ENCODE assay signal across 17 cellular contexts in the genomic region with DNA sequence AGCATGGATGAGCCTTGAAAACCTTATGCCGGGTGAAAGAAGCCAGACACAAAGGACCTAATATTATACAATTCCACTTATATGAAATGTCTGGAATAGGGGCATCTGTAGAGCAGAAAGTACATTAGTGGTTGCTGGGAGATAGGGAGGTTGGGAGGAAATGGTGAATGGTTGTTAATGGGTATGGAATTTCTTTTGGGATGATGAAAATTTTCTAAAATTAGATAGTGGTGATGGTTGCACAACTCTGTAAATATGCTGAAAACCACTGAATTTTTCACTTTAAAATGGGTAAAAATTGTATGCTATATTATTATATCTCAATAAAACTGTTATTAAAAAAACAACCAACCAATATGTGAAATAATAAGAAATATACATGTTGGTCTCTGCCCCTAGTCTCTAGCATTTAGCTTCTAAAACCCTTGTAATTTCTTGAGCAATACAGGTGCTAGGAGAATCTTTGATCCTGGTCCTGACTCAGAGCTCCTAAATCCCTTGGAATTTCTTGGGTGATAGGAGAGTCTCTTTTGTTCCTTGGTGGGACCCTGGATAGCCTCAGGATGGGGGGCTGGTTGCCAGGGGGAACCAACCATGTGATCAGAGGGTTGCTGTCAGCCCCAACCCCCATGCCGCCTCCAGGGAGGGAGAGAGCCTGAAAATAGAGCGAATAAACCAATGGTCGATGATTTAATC.
DNase-seq lines count a peak whose midpoint lies in the region; ATAC-seq, FAIRE-seq and TF ChIP-seq lines count a peak whose summit lies in the region.
"Had no signal": no experiment of that assay in that cellular context is flagged by ENCODE, and none has a peak within 500 bp of the region (broad histone marks: within the 10 kb centered on the region; RNA-seq: fewer than 3 reads in every experiment).

No MANE protein-coding gene starts in this region.

- H3K4me1 ChIP-seq in ACC112 (ENCODE audit: control insufficient read depth, insufficient read depth, low read length, unreplicated experiment) (peaks cover 43% of the 10 kb centered on the region), K562 (replicated peaks in 1 of 2; ENCODE audit: control insufficient read depth in 2 of 2, insufficient read depth in 2 of 2, low read length in 2 of 2) (no peaks in the 10 kb centered on the region), keratinocyte (ENCODE audit: control insufficient read depth, extremely low read depth, insufficient read depth, low read length) (peaks cover 41% of the 10 kb centered on the region)
- H3K4me1 ChIP-seq: uterus had no signal

- H3K4me3 ChIP-seq in ACC112 (ENCODE audit: low read depth, low read length) (peak overlapping the region; percentile 18; the same call in 1 of the 2 replicates), K562 (no peak overlapping the region), keratinocyte (ENCODE audit: control insufficient read depth in 2 of 3, extremely low read depth in 1 of 3, insufficient read depth in 2 of 3, low read depth in 1 of 3, low read length in 3 of 3) (no peak overlapping the region)
- H3K4me3 ChIP-seq: lower lobe of right lung, ovary, uterus had no signal

- TF ChIP-seq EP300 in K562 (IDR thresholded peaks at IDR 0.05; ENCODE audit: low read length): no peak

- H3K9me3 ChIP-seq in K562 (replicated peaks; ENCODE audit: control insufficient read depth, insufficient read depth, low read depth, low read length): no peaks in the 10 kb centered on the region
- H3K9me3 ChIP-seq in keratinocyte (ENCODE audit: control insufficient read depth, low read depth, low read length): no peaks in the 10 kb centered on the region
- H3K9me3 ChIP-seq: lower lobe of right lung, ovary, uterus had no signal

- in situ Hi-C loops in K562 (cut with MboI): no loop called here

- no TSS peak for BruUV-seq in K562 (replicated peaks; lab: Mats Ljungman, UMichigan)

- H3K9me1 ChIP-seq in K562 (ENCODE audit: control insufficient read depth, insufficient read depth, low read length) (no peaks in the 10 kb centered on the region), keratinocyte (ENCODE audit: control insufficient read depth, extremely low read depth, insufficient read depth, low read length) (no peaks in the 10 kb centered on the region)

- WGBS in K562 (ENCODE audit: insufficient coverage, low coverage, missing lambda C conversion rate): 98% methylated on average over 4 of the region's 4 CpGs

- H3K36me3 ChIP-seq in ACC112 (ENCODE audit: insufficient read depth, low read length) (peaks cover 3% of the 10 kb centered on the region; the same call in 1 of the 2 replicates), K562 (ENCODE audit: control insufficient read depth, insufficient read depth, low read length) (peaks cover 87% of the 10 kb centered on the region), keratinocyte (ENCODE audit: control insufficient read depth in 2 of 2, extremely low read depth in 1 of 2, insufficient read depth in 2 of 2, low read length in 2 of 2) (peaks cover 2 to 7% of the 10 kb centered on the region in 2 experiments)
- H3K36me3 ChIP-seq: ovary, uterus had no signal

- dilution Hi-C loops in keratinocyte (cut with MboI; ENCODE audit: extremely low pct_ligation_motif_present, low sequenced_read_pairs): no loop called here

- H3K4me1 Mint-ChIP-seq in glutamatergic neuron (ENCODE audit: low read depth, unreplicated experiment): peaks cover 9% of the 10 kb centered on the region

- H3K27me3 ChIP-seq in ACC112 (ENCODE audit: insufficient read depth, low read length) (no peaks in the 10 kb centered on the region), K562 (ENCODE audit: control insufficient read depth in 2 of 2, insufficient read depth in 2 of 2, low read length in 2 of 2) (no peaks in the 10 kb centered on the region), keratinocyte (ENCODE audit: control insufficient read depth, extremely low read depth, insufficient read depth, low read length) (no peaks in the 10 kb centered on the region)
- H3K27me3 ChIP-seq: ovary, uterus had no signal

- ATAC-seq in K562 (no peak), HG02571 (IDR thresholded peaks at IDR 0.05; ENCODE audit: unreplicated experiment) (no peak), HG02870 (IDR thresholded peaks at IDR 0.05; ENCODE audit: unreplicated experiment) (no peak)
- ATAC-seq: lower lobe of right lung had no signal

- H3K27ac ChIP-seq in ACC112 (ENCODE audit: low read depth, low read length) (peak overlapping the region; percentile 86), K562 (ENCODE audit: extremely low read depth, low read depth, low read length) (no peak overlapping the region), keratinocyte (ENCODE audit: control insufficient read depth, insufficient read depth, low read length) (peak overlapping the region; percentile 24)
- H3K27ac ChIP-seq: lower lobe of right lung, ovary, uterus had no signal

- no peak overlapping the region for H3K27ac Mint-ChIP-seq in glutamatergic neuron (ENCODE audit: unreplicated experiment)

- H3K9ac ChIP-seq in K562 (ENCODE audit: insufficient read depth in 1 of 2, low read depth in 2 of 2, low read length in 2 of 2) (no peak overlapping the region), keratinocyte (ENCODE audit: control insufficient read depth, extremely low read depth, insufficient read depth, low read length) (no peak overlapping the region)

- H3K4me3 Mint-ChIP-seq in glutamatergic neuron (ENCODE audit: unreplicated experiment): no peak overlapping the region
- H3K4me3 Mint-ChIP-seq: activated naive CD8-positive, alpha-beta T cell had no signal

- intact Hi-C loops in K562 (cut with micrococcal nuclease) (no loop called here), cardiac septum (cut with DNase I) (no loop called here)

- peaks cover 2% of the 10 kb centered on the region for H3K9me3 Mint-ChIP-seq in glutamatergic neuron (ENCODE audit: unreplicated experiment)

- CTCF ChIA-PET in K562 (lab: Yijun Ruan, JAX; ENCODE audit: low intra/inter-chr PET ratio): no interaction called here

- POLR2A ChIA-PET in K562 (lab: Yijun Ruan, JAX): interaction anchor here (0.9 to 2.3 kb wide), 2 partner anchors 13 to 17 kb away, joined by 4 to 10 read pairs; no protein-coding TSS in a partner anchor

- H2AFZ ChIP-seq in ACC112 (ENCODE audit: low read length, unreplicated experiment): no peak overlapping the region
- H2AFZ ChIP-seq in K562 (ENCODE audit: low read depth, low read length): no peak overlapping the region
- no peak overlapping the region for H2AFZ ChIP-seq in keratinocyte (ENCODE audit: control insufficient read depth, low read length)

- TF ChIP-seq CTCF in K562 (IDR thresholded peaks at IDR 0.05 in 2 of 3, conservative IDR thresholded peaks at IDR 0.05 in 1 of 3; ENCODE audit: insufficient read depth in 2 of 3, low read depth in 1 of 3, low read length in 3 of 3) (no peak), keratinocyte (optimal IDR thresholded peaks at IDR 0.05 in 1 of 3, IDR thresholded peaks at IDR 0.05 in 1 of 3, conservative IDR thresholded peaks at IDR 0.05 in 1 of 3; ENCODE audit: extremely low read depth in 1 of 3, insufficient read depth in 2 of 3, low read length in 3 of 3) (no peak), glutamatergic neuron (IDR thresholded peaks at IDR 0.05; ENCODE audit: partially characterized antibody, unreplicated experiment) (no peak)

- no peak for FAIRE-seq in K562 (lab: Jason Lieb, UNC)
- no peak for FAIRE-seq in keratinocyte (lab: Jason Lieb, UNC)
- FAIRE-seq: GM12892, H1 had no signal

- H4K20me1 ChIP-seq in K562 (replicated peaks; ENCODE audit: control insufficient read depth, insufficient read depth, low read length): no peaks in the 10 kb centered on the region; the same call in 1 of the 2 replicates
- H4K20me1 ChIP-seq in keratinocyte (ENCODE audit: control insufficient read depth, extremely low read depth, insufficient read depth, low read length): no peaks in the 10 kb centered on the region

- no peak for TF ChIP-seq RAD21 in K562 (CRISPR knock-in tag; conservative IDR thresholded peaks at IDR 0.05 in 1 of 2, IDR thresholded peaks at IDR 0.05 in 1 of 2)

- peaks cover under 1% of the 10 kb centered on the region for H3K27me3 Mint-ChIP-seq in glutamatergic neuron (ENCODE audit: unreplicated experiment)
- H3K27me3 Mint-ChIP-seq: activated naive CD8-positive, alpha-beta T cell had no signal

- peaks cover 68% of the 10 kb centered on the region for H3K79me2 ChIP-seq in ACC112 (ENCODE audit: control insufficient read depth, insufficient read depth, low read length, unreplicated experiment)
- peaks cover 86% of the 10 kb centered on the region for H3K79me2 ChIP-seq in K562 (ENCODE audit: control insufficient read depth, insufficient read depth, low read length)
- peaks cover 58% of the 10 kb centered on the region for H3K79me2 ChIP-seq in keratinocyte (ENCODE audit: control insufficient read depth, insufficient read depth, low read length)

- DNase-seq in HS-5 (ENCODE audit: low read depth): peak; percentile 72
- no peak for DNase-seq in K562 (ENCODE audit: extremely low read depth in 1 of 4, low spot score in 3 of 4)
- no peak for DNase-seq in keratinocyte (ENCODE audit: low read depth, low spot score)
- DNase-seq in cardiac septum (ENCODE audit: low spot score): no peak
- DNase-seq in glutamatergic neuron: no peak
- DNase-seq: DMS79, head of caudate nucleus, lower lobe of right lung, NCI-H1105 treated with DMSO at 0.1 percent for 48 hours, ovary, uterus had no signal

- no peak overlapping the region for H3K4me2 ChIP-seq in K562 (ENCODE audit: insufficient read depth, low read length)
- peak overlapping the region; percentile 29 for H3K4me2 ChIP-seq in keratinocyte (ENCODE audit: control insufficient read depth, extremely low read depth, insufficient read depth, low read depth, low read length)

- no peaks in the 10 kb centered on the region for H3K36me3 Mint-ChIP-seq in glutamatergic neuron (ENCODE audit: unreplicated experiment)

- TF ChIP-seq POLR2A in K562 (conservative IDR thresholded peaks at IDR 0.05): no peak

TF ChIP-seq in K562, 482 proteins besides CTCF, POLR2A, EP300 and RAD21:
- peak; percentile 30; the same call in 1 of the 2 replicates for TF ChIP-seq CEBPB (tag; IDR thresholded peaks at IDR 0.05)
- no peak for TF ChIP-seq STAT5A (IDR thresholded peaks at IDR 0.05; ENCODE audit: borderline replicate concordance, low read length)
